In the genomic region with DNA sequence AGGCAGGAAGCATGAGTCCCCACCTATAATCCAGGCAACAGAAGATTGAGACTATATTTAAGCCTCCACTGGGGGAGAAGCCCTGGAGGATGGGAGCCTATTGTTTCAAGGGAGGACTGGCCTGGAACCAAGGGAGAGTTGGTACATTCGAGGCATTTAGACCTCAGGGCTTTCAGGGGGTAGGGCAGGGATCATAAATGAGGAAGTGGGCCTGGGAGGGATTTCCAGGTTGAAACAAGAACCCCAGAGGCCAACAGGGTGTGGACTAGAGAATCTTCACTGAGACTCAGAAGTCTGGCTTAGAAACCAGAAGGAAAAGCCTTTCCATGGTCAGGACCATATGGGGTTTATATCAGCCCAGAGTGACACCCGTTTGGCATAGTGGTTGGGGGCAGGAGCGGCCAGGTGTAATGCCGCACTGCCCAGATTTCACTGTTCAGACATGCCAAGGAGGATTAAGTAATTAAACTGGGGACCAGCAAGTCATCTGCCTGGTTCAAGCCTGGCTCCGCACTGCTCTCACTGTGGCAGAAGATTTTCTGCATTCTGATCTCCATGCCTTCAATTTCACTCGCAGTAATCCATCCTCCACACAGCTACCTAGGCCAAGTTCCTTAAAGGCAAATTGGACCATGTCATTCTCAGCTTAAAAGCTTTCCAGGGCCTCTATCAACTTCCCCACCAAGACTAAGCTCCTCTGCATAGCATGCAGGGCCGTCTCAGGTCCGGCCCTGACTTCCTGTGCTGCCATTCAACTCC, we compare ENCODE assay signal across 19 cellular contexts. TPM values are rescaled to one million over a fixed set of nuclear protein-coding genes. Genes with fewer than 3 reads are reported as not detected.
"Had no signal": no experiment of that assay in that cellular context is flagged by ENCODE, and none has a peak within 500 bp of the region (broad histone marks: within the 10 kb centered on the region; RNA-seq: fewer than 3 reads in every experiment).

No MANE protein-coding gene starts in this region.

- DNase-seq: activated CD4-positive, alpha-beta memory T cell treated with anti-CD3 and anti-CD28 coated beads, Interleukin-2, amount 10 ng/mL, durations not matched to agents 7 days and 5 days; activated CD4-positive, alpha-beta T cell treated with anti-CD3 and anti-CD28 coated beads for 48 hours; activated CD4-positive, CD25-positive, alpha-beta regulatory T cell; activated CD8-positive, alpha-beta memory T cell treated with anti-CD3 and anti-CD28 coated beads, Interleukin-2, amount 10 ng/mL, durations not matched to agents 7 days and 5 days; activated naive CD8-positive, alpha-beta T cell treated with anti-CD3 and anti-CD28 coated beads, Interleukin-2, amount 10 ng/mL, durations not matched to agents 7 days and 5 days; amygdala; dermis blood vessel endothelial cell; effector memory CD8-positive, alpha-beta T cell; foreskin fibroblast; hypothalamus; kidney; midbrain; stimulated activated CD4-positive, alpha-beta T cell treated with anti-CD3 and anti-CD28 coated beads, Interleukin-2, amount 100 ng/mL, for 48 hours had no signal

- H3K4me3 ChIP-seq: cardiac muscle cell, prostate gland, right atrium auricular region had no signal

- H3K36me3 ChIP-seq: cardiac muscle cell, prostate gland, right atrium auricular region had no signal

- H3K27ac ChIP-seq: cardiac muscle cell, prostate gland, right atrium auricular region had no signal

- H3K27me3 ChIP-seq: cardiac muscle cell, right atrium auricular region had no signal

- H3K9me3 ChIP-seq: prostate gland, right atrium auricular region had no signal

- H3K4me1 ChIP-seq: prostate gland, right atrium auricular region had no signal

RNA-seq across cellular contexts. Expression of gene LRFN2, which starts 17.8 kb away (rescaled TPM):
- total RNA-seq: activated CD8-positive, alpha-beta memory T cell treated with anti-CD3 and anti-CD28 coated beads, Interleukin-2, amount 10 ng/mL, durations not matched to agents 7 days and 5 days; activated naive CD8-positive, alpha-beta T cell treated with anti-CD3 and anti-CD28 coated beads, Interleukin-2, amount 10 ng/mL, durations not matched to agents 7 days and 5 days; dermis blood vessel endothelial cell; kidney; lung microvascular endothelial cell; osteocyte; right atrium auricular region; skeletal muscle tissue had no signal
- polyA plus RNA-seq: cardiac muscle cell had no signal
